15 cellular contexts compared by ENCODE assay signal in the genomic region with DNA sequence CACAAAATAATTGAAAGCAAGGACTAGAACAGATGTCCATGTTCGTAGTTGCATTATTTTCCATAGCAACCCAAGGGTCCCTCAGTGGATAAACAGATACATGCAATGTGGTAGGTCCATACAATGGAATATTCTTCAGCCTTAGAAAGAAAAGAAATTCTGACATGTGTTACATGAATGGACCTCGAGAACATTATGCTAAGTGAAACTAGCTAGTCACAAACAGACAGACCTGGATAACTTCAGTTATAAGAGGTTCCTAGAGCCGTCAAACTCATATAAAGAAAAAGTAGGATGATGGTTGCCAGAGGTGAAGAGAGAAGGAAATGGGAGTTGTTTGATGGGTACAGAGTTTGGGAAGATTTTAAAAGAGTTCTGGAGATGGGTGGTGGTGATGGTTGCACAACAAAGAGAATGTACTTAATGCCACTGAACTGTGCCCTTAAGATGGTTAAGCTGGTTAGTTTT. TPM values are rescaled to one million over a fixed set of nuclear protein-coding genes. Genes with fewer than 3 reads are reported as not detected.
"Had no signal": no experiment of that assay in that cellular context is flagged by ENCODE, and none has a peak within 500 bp of the region (broad histone marks: within the 10 kb centered on the region; RNA-seq: fewer than 3 reads in every experiment).

A gene (minus strand): TSS at position 51 of the 468 bp plus-strand sequence.

RNA-seq across cellular contexts. Expression of the gene that starts here (rescaled TPM):
- total RNA-seq: activated CD4-positive, alpha-beta memory T cell treated with anti-CD3 and anti-CD28 coated beads for 36 hours; activated CD4-positive, alpha-beta T cell treated with anti-CD3 and anti-CD28 coated beads for 36 hours; activated CD4-positive, alpha-beta T cell treated with anti-CD3 and anti-CD28 coated beads, Interleukin-2, amount 10 ng/mL, durations not matched to agents 24 days and 14 days; activated CD8-positive, alpha-beta memory T cell treated with anti-CD3 and anti-CD28 coated beads for 36 hours; activated CD8-positive, alpha-beta memory T cell treated with anti-CD3 and anti-CD28 coated beads, Interleukin-2, amount 10 ng/mL, durations not matched to agents 7 days and 5 days; activated CD8-positive, alpha-beta T cell treated with anti-CD3 and anti-CD28 coated beads, Interleukin-2, amount 10 ng/mL, durations not matched to agents 7 days and 5 days; activated naive CD4-positive, alpha-beta T cell treated with anti-CD3 and anti-CD28 coated beads, Interleukin-2, amount 50 U/mL, for 72 hours; activated naive CD8-positive, alpha-beta T cell treated with anti-CD3 and anti-CD28 coated beads, Interleukin-2, amount 10 ng/mL, durations not matched to agents 7 days and 5 days; activated T-helper 1 cell treated with anti-CD3 and anti-CD28 coated beads, Interleukin-12 subunit alpha, Interleukin-12 subunit beta, Interleukin-2, Interleukin-4 antibody, amounts not matched to agents 30 ng/mL and 10 ng/mL and 1 ng/mL, durations not matched to agents 14 hours and 24 hours and 36 hours; ascending aorta; dermis microvascular lymphatic vessel endothelial cell; endothelial cell of umbilical vein; esophagus squamous epithelium; glomerular endothelial cell; T-helper 1 cell treated with Interleukin-12 subunit alpha and Interleukin-12 subunit beta and Interleukin-4 antibody, amounts not matched to agents 30 ng/mL and 1 ng/mL, for 36 hours had no signal
